In genomic region chr9:137817236-137818200, GRCh38 we compare ENCODE assay signal across 18 cellular contexts.
"Had no signal": no experiment of that assay in that cellular context is flagged by ENCODE, and none has a peak within 500 bp of the region (broad histone marks: within the 10 kb centered on the region; RNA-seq: fewer than 3 reads in every experiment).

No MANE protein-coding gene starts in this region.

- H3K27ac ChIP-seq: coronary artery, prostate gland, right lobe of liver had no signal

- H3K4me1 ChIP-seq: prostate gland, right lobe of liver had no signal

- DNase-seq: activated CD4-positive, alpha-beta T cell treated with anti-CD3 and anti-CD28 coated beads for 48 hours; activated CD4-positive, CD25-positive, alpha-beta regulatory T cell; activated CD8-positive, alpha-beta T cell treated with anti-CD3 and anti-CD28 coated beads, Interleukin-2, amount 10 ng/mL, durations not matched to agents 7 days and 5 days; activated T-cell treated with anti-CD3 and anti-CD28 coated beads, Interleukin-2, amount 50 U/mL, for 24 hours; erythroblast; foreskin melanocyte; glutamatergic neuron; hippocampal formation; islet precursor cell; small intestine; stimulated activated CD4-positive, alpha-beta T cell treated with anti-CD3 and anti-CD28 coated beads, Interleukin-4, amount 100 ng/mL, for 24 hours; stimulated activated naive CD4-positive, alpha-beta T cell; T-helper 1 cell; T1000 had no signal

- FAIRE-seq: small intestine had no signal

- H3K27me3 ChIP-seq: right lobe of liver had no signal

- ATAC-seq: activated CD8-positive, alpha-beta T cell treated with anti-CD3 and anti-CD28 coated beads, Interleukin-2, amount 10 ng/mL, durations not matched to agents 7 days and 5 days; left lobe of liver; right lobe of liver had no signal

- H3K4me3 ChIP-seq: coronary artery, prostate gland, right lobe of liver had no signal

- H3K9me3 ChIP-seq: prostate gland, right lobe of liver had no signal
